Comparison of ENCODE assay signal across 14 cellular contexts in the genomic region with DNA sequence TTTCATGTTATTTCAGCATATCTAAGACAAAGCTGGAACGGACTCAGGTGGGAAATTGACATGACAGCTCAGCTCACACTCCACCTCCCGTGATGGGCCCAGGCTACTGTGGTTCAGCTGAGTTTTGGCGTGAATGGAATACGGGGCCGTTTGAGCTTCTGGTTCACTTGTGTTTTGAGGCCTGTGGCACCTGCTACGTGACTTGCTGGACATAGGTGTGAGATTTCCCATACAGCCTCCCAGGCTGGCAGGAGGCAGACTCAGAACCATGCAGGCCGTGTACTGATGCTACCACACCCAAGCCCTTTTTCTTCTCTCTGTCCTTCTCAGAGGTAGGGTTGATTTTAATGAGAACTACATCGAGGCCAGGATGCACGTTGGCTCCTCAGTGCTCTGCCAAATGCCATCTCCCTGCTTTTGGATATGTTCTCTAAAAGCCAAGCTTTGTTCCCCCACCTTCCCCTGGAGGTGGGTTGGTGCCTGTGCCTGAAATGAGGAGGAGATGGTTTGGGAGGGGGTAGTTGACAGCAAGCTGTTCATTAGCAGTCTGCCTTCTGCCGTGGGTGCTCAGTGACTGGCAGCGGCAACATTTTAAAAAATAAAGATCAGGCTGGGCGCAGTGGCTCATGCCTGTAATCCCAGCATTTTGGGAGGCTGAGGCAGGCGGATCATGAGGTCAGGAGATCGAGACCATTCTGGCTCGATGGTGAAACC. TPM values are rescaled to one million over a fixed set of nuclear protein-coding genes. Genes with fewer than 3 reads are reported as not detected.
DNase-seq lines count a peak whose midpoint lies in the region; ATAC-seq and TF ChIP-seq lines count a peak whose summit lies in the region.
"Had no signal": no experiment of that assay in that cellular context is flagged by ENCODE, and none has a peak within 500 bp of the region (broad histone marks: within the 10 kb centered on the region; RNA-seq: fewer than 3 reads in every experiment).

No MANE protein-coding gene starts in this region.

- TF ChIP-seq CTCF in brain (conservative IDR thresholded peaks at IDR 0.05) (no peak), ascending aorta (IDR thresholded peaks at IDR 0.05) (no peak)

- H3K4me3 Mint-ChIP-seq in brain = peak overlapping the region in 2 of 5 experiments; percentile 45 to 62
- H3K4me3 Mint-ChIP-seq in memory B cell = no peak overlapping the region
- H3K4me3 Mint-ChIP-seq: CD4-positive, CD25-positive, alpha-beta regulatory T cell; HFFc6 had no signal

- no peak overlapping the region for H3K4me3 ChIP-seq in ascending aorta
- H3K4me3 ChIP-seq: A549, GM12878 had no signal

- H3K36me3 Mint-ChIP-seq in brain = peaks cover 9% of the 10 kb centered on the region
- H3K36me3 Mint-ChIP-seq in memory B cell = peaks cover 16% of the 10 kb centered on the region

- H3K27ac ChIP-seq in temporal lobe (ENCODE audit: low read depth, low read length) (peak overlapping the region; percentile 14), ascending aorta (no peak overlapping the region)
- H3K27ac ChIP-seq: A549, HL-60 had no signal

- no peaks in the 10 kb centered on the region for H3K27me3 ChIP-seq in ascending aorta

- intact Hi-C loops in ascending aorta (cut with DNase I) = no loop called here

- peak overlapping the region in 3 of 5 experiments; percentile 61 to 98 (median 93) for H3K27ac Mint-ChIP-seq in brain
- H3K27ac Mint-ChIP-seq in memory B cell = peak overlapping the region; percentile 78
- H3K27ac Mint-ChIP-seq: CD4-positive, CD25-positive, alpha-beta regulatory T cell; HFFc6 had no signal

- in situ Hi-C loops in G401 (cut with HindIII; ENCODE audit: low sequenced_read_pairs) = no loop called here

- peaks cover 0 to 5% of the 10 kb centered on the region in 2 donors for H3K36me3 ChIP-seq in ascending aorta

- H3K9me3 Mint-ChIP-seq in brain (peaks cover 0 to 4% (median 0%) of the 10 kb centered on the region in 5 experiments), memory B cell (no peaks in the 10 kb centered on the region)
- H3K9me3 Mint-ChIP-seq: CD4-positive, CD25-positive, alpha-beta regulatory T cell; HFFc6 had no signal

- DNase-seq in G401 (ENCODE audit: low spot score) (peak; percentile 59), memory B cell (ENCODE audit: low spot score in 2 of 2) (no peak), foreskin melanocyte (no peak), dermis blood vessel endothelial cell (no peak), ascending aorta (ENCODE audit: low spot score in 2 of 2) (no peak)
- DNase-seq: CD4-positive, CD25-positive, alpha-beta regulatory T cell; DMS53; HCEC 1CT; HFFc6 had no signal

- no peaks in the 10 kb centered on the region for H3K27me3 Mint-ChIP-seq in brain
- no peaks in the 10 kb centered on the region for H3K27me3 Mint-ChIP-seq in memory B cell
- H3K27me3 Mint-ChIP-seq: CD4-positive, CD25-positive, alpha-beta regulatory T cell had no signal

- ATAC-seq in memory B cell (ENCODE audit: low read depth) = no peak
- ATAC-seq: A549, GM12878 had no signal

- H3K9me3 ChIP-seq in ascending aorta = no peaks in the 10 kb centered on the region
- H3K9me3 ChIP-seq: A549 had no signal

- peaks cover 19% of the 10 kb centered on the region for H3K4me1 Mint-ChIP-seq in brain
- peaks cover 36% of the 10 kb centered on the region for H3K4me1 Mint-ChIP-seq in memory B cell

- no peaks in the 10 kb centered on the region for H3K4me1 ChIP-seq in ascending aorta
- H3K4me1 ChIP-seq: A549 had no signal

RNA-seq across cellular contexts. Expression of a gene that starts 48.7 kb away (rescaled TPM):
- total RNA-seq in G401 (2014; rRNA removed; shearing (Covaris generic)) = 17.3 and 17.6 TPM in 2 replicates
- 28.8 TPM for polyA plus RNA-seq in brain (ENCODE audit: insufficient read depth, low read depth, low replicate concordance)
- total RNA-seq in temporal lobe = 32.5 TPM
- 52.1 and 67.3 TPM in 2 replicates for total RNA-seq in dermis blood vessel endothelial cell
- 37.5 TPM for total RNA-seq in ascending aorta
